In genomic region chr2:142087585-142087984, GRCh38 we compare ENCODE assay signal across 1 cellular context. TPM values are rescaled to one million over a fixed set of nuclear protein-coding genes. Genes with fewer than 3 reads are reported as not detected.
"Had no signal": no experiment of that assay in that cellular context is flagged by ENCODE, and none has a peak within 500 bp of the region (broad histone marks: within the 10 kb centered on the region; RNA-seq: fewer than 3 reads in every experiment).

No MANE protein-coding gene starts in this region.

RNA-seq across cellular contexts. Expression of gene LRP1B, which starts 43.2 kb away (rescaled TPM):
- total RNA-seq: osteoblast had no signal
